In the genomic region with DNA sequence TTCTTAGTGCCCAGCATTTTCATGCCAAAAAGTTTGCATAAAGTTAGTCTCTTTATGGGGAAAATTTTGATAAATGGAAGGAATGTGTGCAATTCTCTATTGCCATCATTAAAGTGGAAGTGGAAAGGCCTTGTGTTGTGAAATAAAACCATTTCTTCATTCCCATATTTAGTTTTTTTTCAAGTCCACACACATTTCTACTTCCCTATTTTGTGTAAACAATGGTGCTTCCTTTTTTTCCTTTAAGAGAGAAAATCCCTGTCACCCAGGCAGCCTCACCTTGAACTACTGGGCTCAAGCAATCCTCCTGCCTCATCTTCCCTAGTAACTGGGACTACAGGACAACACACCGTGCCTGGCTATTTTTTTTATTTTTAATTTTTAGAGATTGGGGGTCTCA, we compare ENCODE assay signal across 14 cellular contexts.
"Had no signal": no experiment of that assay in that cellular context is flagged by ENCODE, and none has a peak within 500 bp of the region (broad histone marks: within the 10 kb centered on the region; RNA-seq: fewer than 3 reads in every experiment).

No MANE protein-coding gene starts in this region.

- H3K4me1 ChIP-seq: prostate gland had no signal

- ATAC-seq: activated CD4-positive, alpha-beta T cell treated with anti-CD3 and anti-CD28 coated beads for 36 hours; activated CD8-positive, alpha-beta T cell treated with anti-CD3 and anti-CD28 coated beads for 36 hours; natural killer cell treated with Interleukin-12 subunit alpha and Interleukin-12 subunit beta and Interleukin-15 and Interleukin-18, amount 100 ng/mL, for 72 hours; sciatic nerve had no signal

- H3K36me3 ChIP-seq: ascending aorta, heart right ventricle, prostate gland, WERI-Rb-1 had no signal

- H3K27ac ChIP-seq: ascending aorta, prostate gland, WERI-Rb-1 had no signal

- H3K27me3 ChIP-seq: ascending aorta, heart right ventricle had no signal

- H3K4me3 ChIP-seq: ascending aorta, heart right ventricle, prostate gland had no signal

- DNase-seq: activated CD4-positive, alpha-beta T cell treated with anti-CD3 and anti-CD28 coated beads for 36 hours; activated CD8-positive, alpha-beta memory T cell treated with anti-CD3 and anti-CD28 coated beads, Interleukin-2, amount 50 U/mL, for 4 hours; activated CD8-positive, alpha-beta T cell treated with anti-CD3 and anti-CD28 coated beads for 36 hours; activated naive CD4-positive, alpha-beta T cell; effector CD8-positive, alpha-beta T cell; heart right ventricle; occipital lobe; stimulated activated naive CD4-positive, alpha-beta T cell; substantia nigra; WERI-Rb-1 had no signal

- H3K9me3 ChIP-seq: ascending aorta, prostate gland had no signal
